8 cellular contexts compared by ENCODE assay signal in the genomic region with DNA sequence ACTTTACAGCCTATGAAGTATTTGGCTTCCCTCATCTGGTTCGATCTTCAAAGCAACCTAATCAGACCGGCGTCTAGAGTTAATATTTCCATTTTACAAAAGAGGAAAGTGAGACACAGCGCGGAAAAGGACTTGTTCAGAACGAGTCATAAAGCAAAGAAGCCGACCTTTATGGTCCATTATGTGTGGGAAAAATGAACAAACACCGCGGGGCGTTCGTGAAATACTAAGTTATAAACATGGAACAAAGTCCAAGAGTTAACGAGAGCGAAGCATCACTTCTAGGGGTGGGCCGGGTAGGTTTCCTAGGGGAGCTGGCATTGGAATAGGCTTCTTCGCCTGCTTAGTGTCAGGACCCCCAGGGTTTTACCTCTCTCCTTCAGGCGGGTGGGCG. TPM values are rescaled to one million over a fixed set of nuclear protein-coding genes. Genes with fewer than 3 reads are reported as not detected.
DNase-seq lines count a peak whose midpoint lies in the region; ATAC-seq lines count a peak whose summit lies in the region.

No MANE protein-coding gene starts in this region.

- intact Hi-C loops in activated naive CD4-positive, alpha-beta T cell treated with anti-CD3 and anti-CD28 coated beads for 36 hours (cut with micrococcal nuclease): loop anchor here (1.0 to 2.0 kb wide), 5 partner anchors 18 to 88 kb away; a partner anchor contains a TSS
- intact Hi-C loops in right cardiac atrium (cut with DNase I): no loop called here

- H3K27me3 Mint-ChIP-seq in activated naive CD4-positive, alpha-beta T cell treated with anti-CD3 and anti-CD28 coated beads for 36 hours (ENCODE audit: low read depth): no peaks in the 10 kb centered on the region

- H3K9me3 Mint-ChIP-seq in activated naive CD4-positive, alpha-beta T cell treated with anti-CD3 and anti-CD28 coated beads for 36 hours: no peaks in the 10 kb centered on the region

- H3K27ac Mint-ChIP-seq in activated naive CD4-positive, alpha-beta T cell treated with anti-CD3 and anti-CD28 coated beads for 36 hours: peak overlapping the region; percentile 22

- ATAC-seq in right cardiac atrium: no peak
- no peak for ATAC-seq in HG02798 (IDR thresholded peaks at IDR 0.05; ENCODE audit: poor library complexity, unreplicated experiment)
- ATAC-seq in HG03520 (IDR thresholded peaks at IDR 0.05; ENCODE audit: unreplicated experiment): no peak

- H3K4me1 Mint-ChIP-seq in activated naive CD4-positive, alpha-beta T cell treated with anti-CD3 and anti-CD28 coated beads for 36 hours (ENCODE audit: low read depth): peaks cover 17% of the 10 kb centered on the region

- WGBS in right cardiac atrium: 2% methylated on average over 17 of the region's 17 CpGs

- H3K4me3 ChIP-seq in right cardiac atrium (ENCODE audit: low read length) (peak overlapping the region; percentile 62), skin epidermis (peak overlapping the region; percentile 59 to 90 (median 73))

- H3K36me3 Mint-ChIP-seq in activated naive CD4-positive, alpha-beta T cell treated with anti-CD3 and anti-CD28 coated beads for 36 hours (ENCODE audit: low read depth): peaks cover 14% of the 10 kb centered on the region

- H3K4me3 Mint-ChIP-seq in activated naive CD4-positive, alpha-beta T cell treated with anti-CD3 and anti-CD28 coated beads for 36 hours: peak overlapping the region; percentile 98

- DNase-seq in activated naive CD4-positive, alpha-beta T cell treated with anti-CD3 and anti-CD28 coated beads for 36 hours: peak; percentile 31
- no peak for DNase-seq in activated naive CD4-positive, alpha-beta T cell (lab: John Stamatoyannopoulos, UW)
- DNase-seq in activated CD4-positive, alpha-beta T cell treated with anti-CD3 and anti-CD28 coated beads, Interleukin-2, amount 50 U/mL, for 1 hour: peak; percentile 18
- DNase-seq in right cardiac atrium (no peak), NCI-H1436 (lab: John Stamatoyannopoulos, UW) (no peak)

- no peaks in the 10 kb centered on the region for H3K27me3 ChIP-seq in right cardiac atrium (ENCODE audit: control insufficient read depth, insufficient read depth)

- CTCF ChIA-PET in activated naive CD4-positive, alpha-beta T cell treated with anti-CD3 and anti-CD28 coated beads for 36 hours (lab: Charles Lee): no interaction called here

- no peaks in the 10 kb centered on the region for H3K4me1 ChIP-seq in right cardiac atrium (ENCODE audit: control insufficient read depth, insufficient read depth, low read length)

- H3K27ac ChIP-seq in right cardiac atrium (ENCODE audit: low read length) (no peak overlapping the region), skin epidermis (peak overlapping the region; percentile 30 to 82 (median 72))

- no peaks in the 10 kb centered on the region for H3K9me3 ChIP-seq in right cardiac atrium (ENCODE audit: control insufficient read depth, low read length)

RNA-seq across cellular contexts. Expression of a gene that starts 0.6 kb away (rescaled TPM):
- total RNA-seq in activated naive CD4-positive, alpha-beta T cell treated with anti-CD3 and anti-CD28 coated beads for 36 hours: 1 to 10 TPM; 4.7 to 5.6 TPM
- total RNA-seq in right cardiac atrium: 1 to 10 TPM; 2.5 to 4.4 (median 3.5) TPM
- 2.1 TPM for polyA plus RNA-seq in right cardiac atrium

RNA-seq across cellular contexts. Expression of a gene that starts 27.6 kb away (rescaled TPM):
- under 1 TPM; 0.81 to 0.89 TPM for total RNA-seq in activated naive CD4-positive, alpha-beta T cell treated with anti-CD3 and anti-CD28 coated beads for 36 hours
- total RNA-seq in right cardiac atrium: 10 to 100 TPM in 2 of 4 donors, 1 to 10 TPM in 2; 4.1 to 12.3 (median 8.6) TPM
- 7.8 TPM for polyA plus RNA-seq in right cardiac atrium

RNA-seq across cellular contexts. Expression of a gene that starts 31.5 kb away (rescaled TPM):
- 1 to 10 TPM; 2.2 TPM for total RNA-seq in activated naive CD4-positive, alpha-beta T cell treated with anti-CD3 and anti-CD28 coated beads for 36 hours
- 1 to 10 TPM; 2.5 to 4.0 (median 2.9) TPM for total RNA-seq in right cardiac atrium
- 2.9 TPM for polyA plus RNA-seq in right cardiac atrium

Comparison
In these comparisons a context has a peak if more than half of its experiments do, and no peak if none do; other contexts are left out.
1. DNase-seq: peak in activated naive CD4-positive, alpha-beta T cell treated with anti-CD3 and anti-CD28 coated beads for 36 hours (single experiment) and activated CD4-positive, alpha-beta T cell treated with anti-CD3 and anti-CD28 coated beads, Interleukin-2, amount 50 U/mL, for 1 hour (single experiment); none in activated naive CD4-positive, alpha-beta T cell (0 of 4), right cardiac atrium (0 of 3) and NCI-H1436 (single experiment).